ENCODE assay signal across 1 cellular context in the genomic region with DNA sequence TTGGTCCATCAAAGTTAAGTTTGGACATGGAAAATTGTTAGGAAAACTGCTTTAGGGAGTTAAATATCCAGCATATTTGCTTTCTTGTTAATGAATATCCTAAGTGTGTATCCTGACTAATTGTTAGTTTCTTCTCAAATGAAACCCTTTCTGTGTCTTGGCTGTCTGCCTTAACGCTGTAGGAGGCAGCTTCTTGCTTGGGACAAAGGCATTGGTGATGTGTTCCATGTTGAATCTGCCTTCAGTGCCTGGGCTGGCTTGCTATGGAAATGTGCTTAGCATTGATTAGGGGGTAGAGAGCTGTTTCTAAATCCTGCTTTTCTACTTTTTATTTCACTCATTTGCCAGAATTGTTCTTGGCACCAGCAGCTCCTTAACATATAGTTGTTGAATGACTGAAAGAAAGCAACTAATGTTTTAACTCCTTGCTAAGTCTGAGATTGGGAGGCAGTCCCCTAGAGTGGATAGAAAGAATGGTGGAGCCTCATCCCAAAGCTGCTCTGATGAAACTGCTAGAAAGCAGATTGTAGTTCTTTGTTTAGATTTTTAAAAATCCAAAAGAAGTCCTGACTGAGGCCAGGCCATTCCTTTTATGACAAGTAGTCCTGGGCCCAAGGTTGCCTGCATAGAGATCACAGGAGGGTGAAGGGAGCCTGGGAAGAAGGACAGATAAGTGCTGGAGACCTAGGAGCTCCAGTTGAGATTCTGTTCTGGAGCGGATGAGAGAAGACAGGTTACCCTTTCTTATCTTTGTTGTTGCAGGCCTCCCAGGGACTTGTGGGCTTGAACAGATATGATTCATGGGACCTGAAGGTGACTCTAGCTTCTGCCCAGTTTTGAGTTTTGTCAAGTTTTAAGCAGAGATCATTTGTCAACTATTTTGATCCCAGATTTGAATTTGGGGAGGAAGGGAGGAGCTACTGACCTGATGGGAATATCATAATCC.
TF ChIP-seq lines count a peak whose summit lies in the region.

No MANE protein-coding gene starts in this region.

TF ChIP-seq in K562, 482 proteins besides CTCF, POLR2A, EP300 and RAD21 (continued from another document and continues in another):
- TF ChIP-seq CTBP1 (IDR thresholded peaks at IDR 0.05; ENCODE audit: borderline replicate concordance) (peak; percentile 91), MXI1 (IDR thresholded peaks at IDR 0.05; ENCODE audit: low read depth, low read length) (no peak), SLC30A9 (CRISPR knock-in tag; IDR thresholded peaks at IDR 0.05) (no peak), TRIM25 (IDR thresholded peaks at IDR 0.05; ENCODE audit: borderline replicate concordance) (no peak), MCM2 (IDR thresholded peaks at IDR 0.05; ENCODE audit: low read depth) (no peak), MBD2 (IDR thresholded peaks at IDR 0.05; ENCODE audit: borderline replicate concordance, low read depth) (peak; percentile 50; the same call in 1 of the 2 replicates), FOXA3 (CRISPR knock-in tag; conservative IDR thresholded peaks at IDR 0.05 in 1 of 2, IDR thresholded peaks at IDR 0.05 in 1 of 2) (peak; percentile 52 to 91; a peak in 2 of 4 replicates), CAMTA2 (CRISPR knock-in tag; conservative IDR thresholded peaks at IDR 0.05) (no peak), TFAM (CRISPR knock-in tag; conservative IDR thresholded peaks at IDR 0.05) (no peak), FOSL1 (tag; conservative IDR thresholded peaks at IDR 0.05) (peak; percentile 94), ZNF77 (CRISPR knock-in tag; IDR thresholded peaks at IDR 0.05) (no peak), STAT5A (IDR thresholded peaks at IDR 0.05; ENCODE audit: borderline replicate concordance, low read length) (peak; percentile 91), BRD4 (IDR thresholded peaks at IDR 0.05) (no peak), ZNF561 (CRISPR knock-in tag; conservative IDR thresholded peaks at IDR 0.05) (no peak), ZSCAN29 (IDR thresholded peaks at IDR 0.05) (no peak), SUPT5H (IDR thresholded peaks at IDR 0.05) (no peak), FOXK2 (conservative IDR thresholded peaks at IDR 0.05 in 1 of 2, IDR thresholded peaks at IDR 0.05 in 1 of 2; ENCODE audit: low read depth in 2 of 2) (0 out of 4 replicates have a peak, but pooled peaks of 1 of the 2 experiments have one; percentile 26), POLR2B (IDR thresholded peaks at IDR 0.05; ENCODE audit: low read depth, partially characterized antibody) (no peak), CEBPB (tag; IDR thresholded peaks at IDR 0.05) (no peak), WHSC1 (IDR thresholded peaks at IDR 0.05; ENCODE audit: low read length) (no peak), PURB (CRISPR knock-in tag; IDR thresholded peaks at IDR 0.05; ENCODE audit: low read depth) (no peak), SMAD3 (CRISPR knock-in tag; conservative IDR thresholded peaks at IDR 0.05) (no peak; the same call in 1 of the 2 replicates), PHB2 (IDR thresholded peaks at IDR 0.05; ENCODE audit: low read depth) (peak; percentile 88), LCOR (CRISPR knock-in tag; IDR thresholded peaks at IDR 0.05) (no peak), ZNF217 (CRISPR knock-in tag; IDR thresholded peaks at IDR 0.05) (no peak), ZNF23 (CRISPR knock-in tag; IDR thresholded peaks at IDR 0.05) (no peak), PHF21A (IDR thresholded peaks at IDR 0.05; ENCODE audit: borderline replicate concordance, low read depth) (peak; percentile 60; the same call in 1 of the 2 replicates), CBFA2T3 (IDR thresholded peaks at IDR 0.05) (peak; percentile 98), ZNF175 (CRISPR knock-in tag; IDR thresholded peaks at IDR 0.05; ENCODE audit: low read depth) (peak; percentile 76), ZBED1 (IDR thresholded peaks at IDR 0.05) (peak; percentile 73; the same call in 1 of the 2 replicates), DDX20 (tag; IDR thresholded peaks at IDR 0.05; ENCODE audit: low read depth) (no peak), ZBTB1 (CRISPR knock-in tag; IDR thresholded peaks at IDR 0.05; ENCODE audit: borderline replicate concordance, low read depth) (no peak), HOXB6 (CRISPR knock-in tag; IDR thresholded peaks at IDR 0.05; ENCODE audit: borderline replicate concordance) (no peak), ETV5 (CRISPR knock-in tag; IDR thresholded peaks at IDR 0.05; ENCODE audit: low read depth) (0 out of 2 replicates have a peak, but pooled peaks have one; percentile 46), JUNB (CRISPR knock-in tag; conservative IDR thresholded peaks at IDR 0.05) (no peak), PCBP1 (IDR thresholded peaks at IDR 0.05; ENCODE audit: low read depth, low read length, poor library complexity, severe bottlenecking) (no peak), FOS (IDR thresholded peaks at IDR 0.05; ENCODE audit: extremely low read depth, insufficient read length) (peak; percentile 35), ADNP (tag; IDR thresholded peaks at IDR 0.05) (peak; percentile 84), TGIF2 (CRISPR knock-in tag; IDR thresholded peaks at IDR 0.05) (no peak), NR1H2 (CRISPR knock-in tag; IDR thresholded peaks at IDR 0.05) (no peak), TOE1 (IDR thresholded peaks at IDR 0.05; ENCODE audit: borderline replicate concordance) (peak; percentile 70; the same call in 1 of the 2 replicates), TOE1 (CRISPR knock-in tag; IDR thresholded peaks at IDR 0.05; ENCODE audit: borderline replicate concordance, low read depth) (no peak), HDGF (IDR thresholded peaks at IDR 0.05) (no peak), HMGN3 (IDR thresholded peaks at IDR 0.05; ENCODE audit: borderline replicate concordance, extremely low read depth, insufficient read length, low read depth, low read length) (peak; percentile 58), SMAD1 (IDR thresholded peaks at IDR 0.05; ENCODE audit: low read depth, low read length, partially characterized antibody) (peak; percentile 63), RCOR1 (IDR thresholded peaks at IDR 0.05; ENCODE audit: borderline replicate concordance in 1 of 2, low read depth in 2 of 2, low read length in 2 of 2) (peak; percentile 77 to 98; a peak in 3 of 4 replicates), THRAP3 (IDR thresholded peaks at IDR 0.05; ENCODE audit: borderline replicate concordance) (no peak), HMBOX1 (IDR thresholded peaks at IDR 0.05) (peak; percentile 66), CGGBP1 (CRISPR knock-in tag; IDR thresholded peaks at IDR 0.05) (no peak), MTA3 (IDR thresholded peaks at IDR 0.05; ENCODE audit: borderline replicate concordance) (peak; percentile 82), NCOR1 (IDR thresholded peaks at IDR 0.05) (peak; percentile 96), MECOM (CRISPR knock-in tag; IDR thresholded peaks at IDR 0.05) (peak; percentile 88; the same call in 1 of the 2 replicates)
- TF ChIP-seq, protein P1, sequence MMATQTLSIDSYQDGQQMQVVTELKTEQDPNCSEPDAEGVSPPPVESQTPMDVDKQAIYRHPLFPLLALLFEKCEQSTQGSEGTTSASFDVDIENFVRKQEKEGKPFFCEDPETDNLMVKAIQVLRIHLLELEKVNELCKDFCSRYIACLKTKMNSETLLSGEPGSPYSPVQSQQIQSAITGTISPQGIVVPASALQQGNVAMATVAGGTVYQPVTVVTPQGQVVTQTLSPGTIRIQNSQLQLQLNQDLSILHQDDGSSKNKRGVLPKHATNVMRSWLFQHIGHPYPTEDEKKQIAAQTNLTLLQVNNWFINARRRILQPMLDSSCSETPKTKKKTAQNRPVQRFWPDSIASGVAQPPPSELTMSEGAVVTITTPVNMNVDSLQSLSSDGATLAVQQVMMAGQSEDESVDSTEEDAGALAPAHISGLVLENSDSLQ (IDR thresholded peaks at IDR 0.05): peak; percentile 84
- TF ChIP-seq, protein P2, sequence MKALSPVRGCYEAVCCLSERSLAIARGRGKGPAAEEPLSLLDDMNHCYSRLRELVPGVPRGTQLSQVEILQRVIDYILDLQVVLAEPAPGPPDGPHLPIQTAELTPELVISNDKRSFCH (CRISPR knock-in tag; IDR thresholded peaks at IDR 0.05): no peak
- TF ChIP-seq, protein P2 (tag; IDR thresholded peaks at IDR 0.05): no peak
- TF ChIP-seq, protein P3, sequence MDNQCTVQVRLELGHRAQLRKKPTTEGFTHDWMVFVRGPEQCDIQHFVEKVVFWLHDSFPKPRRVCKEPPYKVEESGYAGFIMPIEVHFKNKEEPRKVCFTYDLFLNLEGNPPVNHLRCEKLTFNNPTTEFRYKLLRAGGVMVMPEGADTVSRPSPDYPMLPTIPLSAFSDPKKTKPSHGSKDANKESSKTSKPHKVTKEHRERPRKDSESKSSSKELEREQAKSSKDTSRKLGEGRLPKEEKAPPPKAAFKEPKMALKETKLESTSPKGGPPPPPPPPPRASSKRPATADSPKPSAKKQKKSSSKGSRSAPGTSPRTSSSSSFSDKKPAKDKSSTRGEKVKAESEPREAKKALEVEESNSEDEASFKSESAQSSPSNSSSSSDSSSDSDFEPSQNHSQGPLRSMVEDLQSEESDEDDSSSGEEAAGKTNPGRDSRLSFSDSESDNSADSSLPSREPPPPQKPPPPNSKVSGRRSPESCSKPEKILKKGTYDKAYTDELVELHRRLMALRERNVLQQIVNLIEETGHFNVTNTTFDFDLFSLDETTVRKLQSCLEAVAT (IDR thresholded peaks at IDR 0.05): no peak
- TF ChIP-seq, protein P4, sequence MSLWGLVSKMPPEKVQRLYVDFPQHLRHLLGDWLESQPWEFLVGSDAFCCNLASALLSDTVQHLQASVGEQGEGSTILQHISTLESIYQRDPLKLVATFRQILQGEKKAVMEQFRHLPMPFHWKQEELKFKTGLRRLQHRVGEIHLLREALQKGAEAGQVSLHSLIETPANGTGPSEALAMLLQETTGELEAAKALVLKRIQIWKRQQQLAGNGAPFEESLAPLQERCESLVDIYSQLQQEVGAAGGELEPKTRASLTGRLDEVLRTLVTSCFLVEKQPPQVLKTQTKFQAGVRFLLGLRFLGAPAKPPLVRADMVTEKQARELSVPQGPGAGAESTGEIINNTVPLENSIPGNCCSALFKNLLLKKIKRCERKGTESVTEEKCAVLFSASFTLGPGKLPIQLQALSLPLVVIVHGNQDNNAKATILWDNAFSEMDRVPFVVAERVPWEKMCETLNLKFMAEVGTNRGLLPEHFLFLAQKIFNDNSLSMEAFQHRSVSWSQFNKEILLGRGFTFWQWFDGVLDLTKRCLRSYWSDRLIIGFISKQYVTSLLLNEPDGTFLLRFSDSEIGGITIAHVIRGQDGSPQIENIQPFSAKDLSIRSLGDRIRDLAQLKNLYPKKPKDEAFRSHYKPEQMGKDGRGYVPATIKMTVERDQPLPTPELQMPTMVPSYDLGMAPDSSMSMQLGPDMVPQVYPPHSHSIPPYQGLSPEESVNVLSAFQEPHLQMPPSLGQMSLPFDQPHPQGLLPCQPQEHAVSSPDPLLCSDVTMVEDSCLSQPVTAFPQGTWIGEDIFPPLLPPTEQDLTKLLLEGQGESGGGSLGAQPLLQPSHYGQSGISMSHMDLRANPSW (CRISPR knock-in tag; IDR thresholded peaks at IDR 0.05): no peak
- TF ChIP-seq, protein P5, sequence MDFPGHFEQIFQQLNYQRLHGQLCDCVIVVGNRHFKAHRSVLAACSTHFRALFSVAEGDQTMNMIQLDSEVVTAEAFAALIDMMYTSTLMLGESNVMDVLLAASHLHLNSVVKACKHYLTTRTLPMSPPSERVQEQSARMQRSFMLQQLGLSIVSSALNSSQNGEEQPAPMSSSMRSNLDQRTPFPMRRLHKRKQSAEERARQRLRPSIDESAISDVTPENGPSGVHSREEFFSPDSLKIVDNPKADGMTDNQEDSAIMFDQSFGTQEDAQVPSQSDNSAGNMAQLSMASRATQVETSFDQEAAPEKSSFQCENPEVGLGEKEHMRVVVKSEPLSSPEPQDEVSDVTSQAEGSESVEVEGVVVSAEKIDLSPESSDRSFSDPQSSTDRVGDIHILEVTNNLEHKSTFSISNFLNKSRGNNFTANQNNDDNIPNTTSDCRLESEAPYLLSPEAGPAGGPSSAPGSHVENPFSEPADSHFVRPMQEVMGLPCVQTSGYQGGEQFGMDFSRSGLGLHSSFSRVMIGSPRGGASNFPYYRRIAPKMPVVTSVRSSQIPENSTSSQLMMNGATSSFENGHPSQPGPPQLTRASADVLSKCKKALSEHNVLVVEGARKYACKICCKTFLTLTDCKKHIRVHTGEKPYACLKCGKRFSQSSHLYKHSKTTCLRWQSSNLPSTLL (IDR thresholded peaks at IDR 0.05): no peak
- TF ChIP-seq, protein P6, sequence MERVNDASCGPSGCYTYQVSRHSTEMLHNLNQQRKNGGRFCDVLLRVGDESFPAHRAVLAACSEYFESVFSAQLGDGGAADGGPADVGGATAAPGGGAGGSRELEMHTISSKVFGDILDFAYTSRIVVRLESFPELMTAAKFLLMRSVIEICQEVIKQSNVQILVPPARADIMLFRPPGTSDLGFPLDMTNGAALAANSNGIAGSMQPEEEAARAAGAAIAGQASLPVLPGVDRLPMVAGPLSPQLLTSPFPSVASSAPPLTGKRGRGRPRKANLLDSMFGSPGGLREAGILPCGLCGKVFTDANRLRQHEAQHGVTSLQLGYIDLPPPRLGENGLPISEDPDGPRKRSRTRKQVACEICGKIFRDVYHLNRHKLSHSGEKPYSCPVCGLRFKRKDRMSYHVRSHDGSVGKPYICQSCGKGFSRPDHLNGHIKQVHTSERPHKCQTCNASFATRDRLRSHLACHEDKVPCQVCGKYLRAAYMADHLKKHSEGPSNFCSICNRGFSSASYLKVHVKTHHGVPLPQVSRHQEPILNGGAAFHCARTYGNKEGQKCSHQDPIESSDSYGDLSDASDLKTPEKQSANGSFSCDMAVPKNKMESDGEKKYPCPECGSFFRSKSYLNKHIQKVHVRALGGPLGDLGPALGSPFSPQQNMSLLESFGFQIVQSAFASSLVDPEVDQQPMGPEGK (CRISPR knock-in tag; IDR thresholded peaks at IDR 0.05; ENCODE audit: borderline replicate concordance): no peak
